Comparison of ENCODE assay signal across 10 cellular contexts in the genomic region with DNA sequence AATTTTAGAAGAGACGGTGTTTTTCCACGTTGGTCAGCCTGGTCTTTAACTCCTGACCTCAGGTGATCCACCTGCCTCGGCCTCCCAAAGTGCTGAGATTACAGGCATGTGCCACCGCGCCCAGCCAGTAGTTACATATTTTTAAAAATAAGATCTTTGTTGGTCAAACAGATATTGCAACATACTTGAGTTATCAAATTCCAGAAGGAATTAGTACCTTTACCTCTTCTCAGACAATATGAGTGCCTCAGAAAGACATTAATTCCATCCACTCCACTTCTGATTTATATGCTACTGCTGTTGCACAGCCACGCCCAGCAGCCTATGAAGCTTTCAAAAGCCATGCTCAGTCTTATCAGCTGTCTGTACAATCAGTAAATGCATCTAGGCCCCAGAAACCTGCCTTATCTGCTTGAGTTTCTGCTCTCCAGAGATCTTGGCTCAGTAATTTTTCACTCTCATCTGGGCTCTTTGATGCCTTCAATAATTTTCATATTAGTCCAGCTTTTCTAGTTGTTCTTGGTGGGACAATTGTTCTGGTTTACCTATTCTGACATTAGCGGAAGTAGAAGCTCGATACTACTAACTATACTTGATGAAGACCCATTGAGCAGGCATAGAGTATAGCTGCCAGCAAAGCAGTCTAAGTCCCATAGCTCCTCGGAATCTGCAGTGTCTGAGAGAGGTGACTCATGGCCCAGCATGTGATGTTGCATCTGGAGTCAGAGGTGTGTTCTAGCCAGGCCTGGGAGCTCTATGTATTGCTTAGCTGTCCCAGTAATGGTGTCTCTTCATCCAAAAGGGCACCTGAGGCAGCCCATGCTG. TPM values are rescaled to one million over a fixed set of nuclear protein-coding genes. Genes with fewer than 3 reads are reported as not detected.
A peak's percentile ranks its signal among the peaks of the same experiment; 100 is the strongest.
DNase-seq lines count a peak whose midpoint lies in the region; ATAC-seq, FAIRE-seq and TF ChIP-seq lines count a peak whose summit lies in the region.
"Had no signal": no experiment of that assay in that cellular context is flagged by ENCODE, and none has a peak within 500 bp of the region (broad histone marks: within the 10 kb centered on the region; RNA-seq: fewer than 3 reads in every experiment).

No MANE protein-coding gene starts in this region.

- in situ Hi-C loops in GM23248 (cut with MboI): no loop called here

- no peak for TF ChIP-seq CTCF in AG04450 (IDR thresholded peaks at IDR 0.05; ENCODE audit: low read depth, low read length)
- no peak for TF ChIP-seq CTCF in keratinocyte (optimal IDR thresholded peaks at IDR 0.05 in 1 of 3, IDR thresholded peaks at IDR 0.05 in 1 of 3, conservative IDR thresholded peaks at IDR 0.05 in 1 of 3; ENCODE audit: extremely low read depth in 1 of 3, insufficient read depth in 2 of 3, low read length in 3 of 3)
- no peak for TF ChIP-seq CTCF in coronary artery (IDR thresholded peaks at IDR 0.05)

- ATAC-seq in HG03280 (IDR thresholded peaks at IDR 0.05; ENCODE audit: unreplicated experiment): no peak

- DNase-seq in AG04450 (ENCODE audit: low read depth, low spot score): peak; percentile 2
- DNase-seq in GM23248: peak; percentile 83
- peak; percentile 49 for DNase-seq in activated T-cell treated with anti-CD3 and anti-CD28 coated beads, Interleukin-2, amount 50 U/mL, for 24 hours
- DNase-seq in keratinocyte (ENCODE audit: low read depth, low spot score): no peak
- DNase-seq in activated gamma-delta T cell treated with Interleukin-2 at 50 U/mL for 16 hours: no peak
- no peak for DNase-seq in GOT3 (lab: John Stamatoyannopoulos, UW)
- DNase-seq in coronary artery (ENCODE audit: low spot score): no peak
- DNase-seq: NCI-H1694 had no signal

- no peaks in the 10 kb centered on the region for H3K9me2 ChIP-seq in GM23248 (ENCODE audit: insufficient read depth)

- no peaks in the 10 kb centered on the region for H3K9me3 Mint-ChIP-seq in activated T-cell treated with anti-CD3 and anti-CD28 coated beads, Interleukin-2, amount 50 U/mL, for 24 hours

- H3K27ac ChIP-seq in AG04450 (ENCODE audit: low read depth, low read length) (no peak overlapping the region), GM23248 (no peak overlapping the region), keratinocyte (ENCODE audit: control insufficient read depth, insufficient read depth, low read length) (no peak overlapping the region), coronary artery (no peak overlapping the region)

- no peaks in the 10 kb centered on the region for H3F3A ChIP-seq in GM23248 (ENCODE audit: insufficient read depth)

- H3K27ac Mint-ChIP-seq in activated T-cell treated with anti-CD3 and anti-CD28 coated beads, Interleukin-2, amount 50 U/mL, for 24 hours: peak overlapping the region; percentile 82

- peaks cover 48% of the 10 kb centered on the region for H3K4me1 Mint-ChIP-seq in activated T-cell treated with anti-CD3 and anti-CD28 coated beads, Interleukin-2, amount 50 U/mL, for 24 hours (ENCODE audit: low read depth)

- no peaks in the 10 kb centered on the region for H3K36me3 ChIP-seq in GM23248 (ENCODE audit: low read depth)
- H3K36me3 ChIP-seq in keratinocyte (ENCODE audit: control insufficient read depth in 2 of 2, extremely low read depth in 1 of 2, insufficient read depth in 2 of 2, low read length in 2 of 2): no peaks in the 10 kb centered on the region

- H2AFZ ChIP-seq in GM23248 (no peak overlapping the region), keratinocyte (ENCODE audit: control insufficient read depth, low read length) (peak overlapping the region; percentile 40)

- WGBS in GM23248 (ENCODE audit: low coverage in 1 of 2, low lambda C conversion rate in 2 of 2, missing lambda C conversion rate in 2 of 2), 2 experiments: 76 to 82% methylated on average over 9 of the region's 9 CpGs

- dilution Hi-C loops in keratinocyte (cut with MboI; ENCODE audit: extremely low pct_ligation_motif_present, low sequenced_read_pairs): no loop called here

- no peaks in the 10 kb centered on the region for H3K79me2 ChIP-seq in GM23248 (ENCODE audit: insufficient read depth)
- no peaks in the 10 kb centered on the region for H3K79me2 ChIP-seq in keratinocyte (ENCODE audit: control insufficient read depth, insufficient read depth, low read length)

- H3K4me3 Mint-ChIP-seq in activated T-cell treated with anti-CD3 and anti-CD28 coated beads, Interleukin-2, amount 50 U/mL, for 24 hours: no peak overlapping the region

- H3K9me3 ChIP-seq in AG04450 (ENCODE audit: control insufficient read depth, insufficient read depth, low read length) (no peaks in the 10 kb centered on the region; the same call in 1 of the 2 replicates), GM23248 (ENCODE audit: low read depth) (no peaks in the 10 kb centered on the region), keratinocyte (ENCODE audit: control insufficient read depth, low read depth, low read length) (no peaks in the 10 kb centered on the region)

- POLR2A ChIA-PET in AG04450 (lab: Yijun Ruan, JAX): interaction anchor here (0.5 to 1.0 kb wide), 2 partner anchors 16 to 47 kb away, joined by 3 read pairs; partner anchors contain the start of gene MEX3C

- no peak overlapping the region for H3K9ac ChIP-seq in GM23248
- no peak overlapping the region for H3K9ac ChIP-seq in keratinocyte (ENCODE audit: control insufficient read depth, extremely low read depth, insufficient read depth, low read length)

- peak; percentile 80 for FAIRE-seq in keratinocyte (lab: Jason Lieb, UNC)
- FAIRE-seq: G401.6 had no signal

- CTCF ChIA-PET in AG04450 (lab: Charles Lee): no interaction called here

- H3K4me3 ChIP-seq in AG04450 (ENCODE audit: low read depth, low read length) (no peak overlapping the region), GM23248 (no peak overlapping the region), keratinocyte (ENCODE audit: control insufficient read depth in 2 of 3, extremely low read depth in 1 of 3, insufficient read depth in 2 of 3, low read depth in 1 of 3, low read length in 3 of 3) (no peak overlapping the region), coronary artery (no peak overlapping the region)

- H3K36me3 Mint-ChIP-seq in activated T-cell treated with anti-CD3 and anti-CD28 coated beads, Interleukin-2, amount 50 U/mL, for 24 hours (ENCODE audit: low read depth): no peaks in the 10 kb centered on the region

- H3K4me1 ChIP-seq in GM23248 (ENCODE audit: insufficient read depth) (no peaks in the 10 kb centered on the region), keratinocyte (ENCODE audit: control insufficient read depth, extremely low read depth, insufficient read depth, low read length) (peaks cover 7% of the 10 kb centered on the region)

- H3K27me3 Mint-ChIP-seq in activated T-cell treated with anti-CD3 and anti-CD28 coated beads, Interleukin-2, amount 50 U/mL, for 24 hours: no peaks in the 10 kb centered on the region

- H3K9me1 ChIP-seq in keratinocyte (ENCODE audit: control insufficient read depth, extremely low read depth, insufficient read depth, low read length): no peaks in the 10 kb centered on the region

- H3K4me2 ChIP-seq in GM23248 (ENCODE audit: unreplicated experiment) (no peak overlapping the region), keratinocyte (ENCODE audit: control insufficient read depth, extremely low read depth, insufficient read depth, low read depth, low read length) (no peak overlapping the region)

- H3K27me3 ChIP-seq in AG04450 (ENCODE audit: control insufficient read depth, insufficient read depth, low read length): no peaks in the 10 kb centered on the region
- H3K27me3 ChIP-seq in GM23248 (replicated peaks; ENCODE audit: insufficient read depth): no peaks in the 10 kb centered on the region
- H3K27me3 ChIP-seq in keratinocyte (ENCODE audit: control insufficient read depth, extremely low read depth, insufficient read depth, low read length): no peaks in the 10 kb centered on the region

- H4K20me1 ChIP-seq in GM23248 (ENCODE audit: insufficient read depth) (no peaks in the 10 kb centered on the region), keratinocyte (ENCODE audit: control insufficient read depth, extremely low read depth, insufficient read depth, low read length) (no peaks in the 10 kb centered on the region)

RNA-seq across cellular contexts. Expression of gene MEX3C, which starts 47.7 kb away (rescaled TPM):
- polyA plus RNA-seq in AG04450 (2011; rRNA removed) (63.5 and 69.7 TPM in 2 replicates), GM23248 (2016; fragmentation: Nextera tagmentation; extraction: Ambion mirVana) (14.5 and 15.2 TPM in 2 replicates), keratinocyte (62.0 to 75.1 TPM (median 73.9 TPM) in 3 replicates)
- polyA minus RNA-seq in AG04450 (2011; rRNA and poly(A)+ RNA removed): 61.1 and 74.8 TPM in 2 replicates
- total RNA-seq in GM23248 (2014; rRNA removed; shearing (Covaris generic)): 44.5 and 50.7 TPM in 2 replicates
- polyA plus RNA-seq in keratinocyte (2011; ENCODE audit: low read depth): 35.8 TPM
- 64.8 and 116 TPM in 2 replicates for polyA plus RNA-seq in keratinocyte (2011; cell fraction: cytosol; rRNA removed)
- 72.4 and 74.0 TPM in 2 replicates for polyA plus RNA-seq in keratinocyte (2011; cell fraction: nucleus; rRNA removed)
- 33.8 and 46.5 TPM in 2 replicates for polyA plus RNA-seq in keratinocyte (2012; ENCODE audit: low replicate concordance)
- 40.9 to 105 TPM (median 75.3 TPM) in 3 replicates for polyA minus RNA-seq in keratinocyte
- 45.1 TPM for polyA minus RNA-seq in keratinocyte (2011; cell fraction: cytosol; rRNA and poly(A)+ RNA removed)
- polyA minus RNA-seq in keratinocyte (2011; cell fraction: nucleus; rRNA and poly(A)+ RNA removed): 29.0 and 59.2 TPM in 2 replicates

Comparison
In these comparisons a context has a peak if more than half of its experiments do, and no peak if none do; other contexts are left out.
1. DNase-seq: peak in AG04450 (single experiment), GM23248 (single experiment) and activated T-cell treated with anti-CD3 and anti-CD28 coated beads, Interleukin-2, amount 50 U/mL, for 24 hours (single experiment); none in keratinocyte (single experiment), activated gamma-delta T cell treated with Interleukin-2 at 50 U/mL for 16 hours (single experiment), GOT3 (single experiment) and coronary artery (single experiment).